In genomic region chr15:77533530-77533929, GRCh38 we compare ENCODE assay signal across 1 cellular context.
TF ChIP-seq lines count a peak whose summit lies in the region.

No MANE protein-coding gene starts in this region.

TF ChIP-seq in WTC11, 78 proteins besides CTCF, POLR2A, EP300 and RAD21 (continued from another document):
- TF ChIP-seq STAT6 (CRISPR knock-in tag; conservative IDR thresholded peaks at IDR 0.05; ENCODE audit: low read depth) = no peak
- TF ChIP-seq ZNF425 (CRISPR knock-in tag; conservative IDR thresholded peaks at IDR 0.05) = no peak
